28 cellular contexts compared by ENCODE assay signal in the genomic region with DNA sequence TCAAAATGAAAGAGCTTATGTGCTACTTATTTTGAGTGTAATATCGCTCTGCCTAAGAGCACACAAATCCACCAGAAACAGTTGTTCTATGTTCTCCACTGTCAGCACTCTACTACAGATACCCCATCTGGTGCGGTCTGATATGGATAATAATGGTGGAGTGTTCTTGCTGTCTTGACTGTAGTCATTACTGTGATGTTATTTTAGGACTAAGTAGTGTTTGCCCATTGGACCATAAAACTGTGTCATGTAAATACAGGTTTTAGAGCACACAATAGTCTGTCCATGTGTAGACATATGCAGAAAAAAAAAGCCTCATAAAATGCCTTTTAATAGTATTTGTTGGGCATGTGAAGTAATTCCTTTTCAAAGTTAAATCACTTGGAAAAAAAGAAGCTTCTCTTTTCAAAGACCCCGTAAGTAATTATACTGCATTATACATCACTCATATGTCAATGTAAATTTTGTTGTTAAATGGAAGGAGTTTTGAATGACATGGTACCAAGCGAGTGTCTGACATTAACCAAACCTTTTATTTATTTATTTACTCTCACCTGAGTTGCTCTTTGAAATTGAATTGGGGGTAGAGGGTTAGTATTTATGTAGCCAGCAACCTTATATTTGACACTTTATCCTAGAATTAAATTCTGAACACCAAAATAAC.
A peak's percentile ranks its signal among the peaks of the same experiment; 100 is the strongest.
DNase-seq lines count a peak whose midpoint lies in the region; ATAC-seq and TF ChIP-seq lines count a peak whose summit lies in the region.
"Had no signal": no experiment of that assay in that cellular context is flagged by ENCODE, and none has a peak within 500 bp of the region (broad histone marks: within the 10 kb centered on the region; RNA-seq: fewer than 3 reads in every experiment).

No MANE protein-coding gene starts in this region.

- peak; percentile 81 for TF ChIP-seq EP300 in neural cell (conservative IDR thresholded peaks at IDR 0.05; ENCODE audit: poor library complexity, severe bottlenecking)

- H3F3A ChIP-seq in neural cell (ENCODE audit: insufficient read depth, low read length, poor library complexity, severe bottlenecking) = no peaks in the 10 kb centered on the region

- ATAC-seq in HG03571 (IDR thresholded peaks at IDR 0.05; ENCODE audit: unreplicated experiment) = no peak
- ATAC-seq: A549; activated CD4-positive, alpha-beta T cell treated with anti-CD3 and anti-CD28 coated beads for 36 hours; left colon had no signal

- no peaks in the 10 kb centered on the region for H3K9me2 ChIP-seq in neural cell (ENCODE audit: insufficient read depth, low read length)

- H3K79me2 ChIP-seq in neural cell (replicated peaks; ENCODE audit: insufficient read depth, low read length) = no peaks in the 10 kb centered on the region

- no peak for TF ChIP-seq CTCF in neural cell (IDR thresholded peaks at IDR 0.05; ENCODE audit: poor library complexity, severe bottlenecking)

- no peaks in the 10 kb centered on the region for H3K9me3 ChIP-seq in neural cell (ENCODE audit: low read length)
- H3K9me3 ChIP-seq: A549, colonic mucosa, ovary had no signal

- no peak overlapping the region for H2AFZ ChIP-seq in neural cell (ENCODE audit: low read depth, low read length)

- H3K4me3 ChIP-seq in neural cell (ENCODE audit: low read length) = no peak overlapping the region
- H3K4me3 ChIP-seq: A549, colonic mucosa, ovary had no signal

- no peak overlapping the region for H3K9ac ChIP-seq in neural cell (ENCODE audit: low read length)

- H3K4me2 ChIP-seq in neural cell (ENCODE audit: low read length) = no peak overlapping the region
- H3K4me2 ChIP-seq: A549 had no signal

- H3K27ac ChIP-seq in neural cell (ENCODE audit: low read length) = no peak overlapping the region
- H3K27ac ChIP-seq: A549, colonic mucosa, ovary had no signal

- no peak for TF ChIP-seq RAD21 in neural cell (conservative IDR thresholded peaks at IDR 0.05)

- H4K20me1 ChIP-seq in neural cell (ENCODE audit: insufficient read depth) = no peaks in the 10 kb centered on the region

- no peaks in the 10 kb centered on the region for H3K27me3 ChIP-seq in neural cell (ENCODE audit: insufficient read depth, low read depth, low read length)
- H3K27me3 ChIP-seq: colonic mucosa, ovary had no signal

- DNase-seq in SHP77 (lab: John Stamatoyannopoulos, UW) = peak; percentile 33 to 41
- DNase-seq in SHP77 treated with DMSO at 0.1 percent for 48 hours (lab: John Stamatoyannopoulos, UW) = no peak
- peak; percentile 11 to 52 for DNase-seq in NCI-H2081 (lab: John Stamatoyannopoulos, UW)
- DNase-seq in NCI-H82 (lab: John Stamatoyannopoulos, UW) = peak; percentile 34
- DNase-seq in COLO829 (ENCODE audit: low spot score) = no peak
- no peak for DNase-seq in superior temporal gyrus (ENCODE audit: extremely low spot score)
- DNase-seq: activated CD4-positive, alpha-beta T cell treated with anti-CD3 and anti-CD28 coated beads for 36 hours; activated T-cell treated with anti-CD3 and anti-CD28 coated beads for 4 hours; AML-193; anterior cingulate cortex; CD4-positive, alpha-beta T cell; colonic mucosa; DMS79; effector memory CD4-positive, alpha-beta T cell; foreskin fibroblast; GF-D8; HCEC 1CT; head of caudate nucleus; left colon; NCI-H1930; nephron progenitor cell; ovary; small intestine; stimulated activated CD4-positive, alpha-beta T cell treated with anti-CD3 and anti-CD28 coated beads, Interleukin-2, amount 100 ng/mL, for 24 hours; trophoblast cell had no signal

- H3K36me3 ChIP-seq in neural cell (ENCODE audit: insufficient read depth, low read length) = no peaks in the 10 kb centered on the region
- H3K36me3 ChIP-seq: colonic mucosa, ovary had no signal

TF ChIP-seq in neural cell, 6 proteins besides CTCF, POLR2A, EP300 and RAD21:
- TF ChIP-seq MXI1 (conservative IDR thresholded peaks at IDR 0.05; ENCODE audit: poor library complexity, severe bottlenecking) (no peak), SMC3 (conservative IDR thresholded peaks at IDR 0.05; ENCODE audit: poor library complexity) (no peak), POLR2AphosphoS5 (IDR thresholded peaks at IDR 0.05) (peak; percentile 51), TAF1 (IDR thresholded peaks at IDR 0.05; ENCODE audit: low read depth) (no peak)

Comparison
In these comparisons a context has a peak if more than half of its experiments do, and no peak if none do; other contexts are left out.
1. DNase-seq: peak in SHP77 (2 of 2), NCI-H2081 (2 of 2) and NCI-H82 (single experiment); none in SHP77 treated with DMSO at 0.1 percent for 48 hours (single experiment), COLO829 (single experiment) and superior temporal gyrus (single experiment).